32 cellular contexts compared by ENCODE assay signal in the genomic region with DNA sequence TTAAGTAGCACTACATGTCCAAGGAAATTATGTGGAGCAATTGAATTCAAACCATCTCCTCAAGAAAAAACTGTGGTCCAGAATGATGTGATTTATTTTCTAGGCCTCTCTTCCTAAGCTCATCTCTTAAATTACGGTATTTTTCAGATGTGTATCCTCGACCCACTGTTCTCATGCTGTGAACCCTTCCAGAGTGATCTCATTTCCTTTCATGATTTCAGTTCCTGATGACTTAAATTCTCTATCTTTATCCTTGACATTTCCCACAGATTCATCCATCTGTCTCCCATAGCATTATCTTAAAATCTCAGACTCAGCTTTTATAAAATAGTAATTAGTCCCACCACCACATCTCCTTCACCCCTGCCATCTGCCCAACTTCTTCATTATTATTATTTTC.
A peak's percentile ranks its signal among the peaks of the same experiment; 100 is the strongest.
DNase-seq lines count a peak whose midpoint lies in the region; ATAC-seq, FAIRE-seq and TF ChIP-seq lines count a peak whose summit lies in the region.
"Had no signal": no experiment of that assay in that cellular context is flagged by ENCODE, and none has a peak within 500 bp of the region (broad histone marks: within the 10 kb centered on the region; RNA-seq: fewer than 3 reads in every experiment).

No MANE protein-coding gene starts in this region.

- no peaks in the 10 kb centered on the region for H3K79me1 ChIP-seq in mesenchymal stem cell (replicated peaks; ENCODE audit: low read length, poor library complexity, severe bottlenecking)

- no peak overlapping the region for H3K4ac ChIP-seq in mesenchymal stem cell (ENCODE audit: low read depth in 1 of 2, low read length in 2 of 2)

- BruUV-seq in GM12878 (replicated peaks; lab: Mats Ljungman, UMichigan), result no TSS peak

- no peak for DNase-seq in left ventricle myocardium superior
- DNase-seq in cardiac septum (ENCODE audit: low spot score), result no peak
- DNase-seq in GM12878 (ENCODE audit: low read depth, low spot score), result no peak
- peak; percentile 26 for DNase-seq in mesenchymal stem cell
- no peak for DNase-seq in middle frontal gyrus (ENCODE audit: extremely low spot score, low spot score)
- no peak for DNase-seq in activated CD8-positive, alpha-beta memory T cell treated with anti-CD3 and anti-CD28 coated beads for 24 hours
- no peak for DNase-seq in DMS153 (lab: John Stamatoyannopoulos, UW)
- no peak for DNase-seq in esophagus squamous epithelium (lab: John Stamatoyannopoulos, UW)
- DNase-seq: activated CD4-positive, alpha-beta T cell treated with anti-CD3 and anti-CD28 coated beads, Interleukin-2, amount 10 ng/mL, durations not matched to agents 7 days and 5 days; activated gamma-delta T cell treated with Interleukin-2 at 50 U/mL for 16 hours; activated T-cell treated with anti-CD3 and anti-CD28 coated beads, Interleukin-2, amount 50 U/mL, for 4 hours; BE2C; cerebellar nuclear complex; DND-41; effector CD8-positive, alpha-beta T cell; erythroblast; foreskin melanocyte; Kasumi-1; left cardiac atrium; mesendoderm; NCI-H1092; NCI-H187; NCI-H526 treated with DMSO at 0.1 percent for 48 hours; PC-9; SHP77 treated with DMSO at 0.1 percent for 48 hours; sigmoid colon; stimulated activated naive CD4-positive, alpha-beta T cell treated with Interleukin-2 at 50 U/mL for 16 hours; T-helper 9 cell had no signal

- RAD21 ChIA-PET in GM12878 (lab: Charles Lee; ENCODE audit: unreplicated experiment), result interaction anchor here (0.9 to 8.9 kb wide), 15 partner anchors 9 to 145 kb away, joined by 3 to 67 read pairs (median 5); no protein-coding TSS in a partner anchor

- POLR2A ChIA-PET in GM12878 (lab: Charles Lee), result interaction anchor here (0.8 to 1.6 kb wide), 3 partner anchors 14 to 99 kb away, joined by 3 to 7 read pairs (median 4); no protein-coding TSS in a partner anchor

- no peak overlapping the region for H2BK120ac ChIP-seq in mesenchymal stem cell (ENCODE audit: low read depth, low read length)

- no peaks in the 10 kb centered on the region for H3K4me1 ChIP-seq in GM12878 (ENCODE audit: control insufficient read depth, insufficient read depth, low read length)
- no peaks in the 10 kb centered on the region for H3K4me1 ChIP-seq in mesenchymal stem cell (ENCODE audit: control insufficient read depth, insufficient read depth, low read depth, low read length)
- H3K4me1 ChIP-seq in esophagus squamous epithelium, result peaks cover 0 to 2% (median 1%) of the 10 kb centered on the region in 3 donors
- H3K4me1 ChIP-seq: A549, BE2C, sigmoid colon, vagina had no signal

- no peak overlapping the region for H4K8ac ChIP-seq in mesenchymal stem cell (ENCODE audit: low read length)

- intact Hi-C loops in left ventricle myocardium superior (cut with micrococcal nuclease) (no loop called here), cardiac septum (cut with DNase I) (no loop called here), GM12878 (cut with micrococcal nuclease; ENCODE audit: unreplicated experiment) (loop anchor here (10.0 kb wide), 1 partner anchor 644 kb away; no protein-coding TSS in a partner anchor), esophagus squamous epithelium (cut with DNase I) (no loop called here)

- ATAC-seq in left ventricle myocardium superior (peak; percentile 39), GM12878 (no peak)
- ATAC-seq: A549; activated T-cell treated with anti-CD3 and anti-CD28 coated beads, Interleukin-2, amount 50 U/mL, for 4 hours had no signal

- H3K9ac ChIP-seq in GM12878 (ENCODE audit: control insufficient read depth, insufficient read depth, low read length), result no peak overlapping the region
- H3K9ac ChIP-seq in mesenchymal stem cell (ENCODE audit: low read length), result no peak overlapping the region

- no peak overlapping the region for H3K4me3 ChIP-seq in GM12878
- no peak overlapping the region for H3K4me3 ChIP-seq in mesenchymal stem cell (ENCODE audit: insufficient read depth in 1 of 2, low read depth in 1 of 2, low read length in 2 of 2)
- no peak overlapping the region for H3K4me3 ChIP-seq in esophagus squamous epithelium
- H3K4me3 ChIP-seq: A549, hepatocyte, PC-9, sigmoid colon, vagina had no signal

- no peak overlapping the region for H3K18ac ChIP-seq in mesenchymal stem cell (ENCODE audit: low read depth in 1 of 2, low read length in 2 of 2)

- H3K79me2 ChIP-seq in GM12878 (ENCODE audit: control insufficient read depth, insufficient read depth, low read length), result no peaks in the 10 kb centered on the region
- H3K79me2 ChIP-seq: hepatocyte had no signal

- H3K23ac ChIP-seq in mesenchymal stem cell (ENCODE audit: low read length in 2 of 2), result no peak overlapping the region

- no peak for TF ChIP-seq RAD21 in GM12878 (IDR thresholded peaks at IDR 0.05; ENCODE audit: insufficient read depth, low read depth, low read length)

- H3K4me2 ChIP-seq in GM12878 (ENCODE audit: control insufficient read depth, insufficient read depth), result no peak overlapping the region
- H3K4me2 ChIP-seq in mesenchymal stem cell (ENCODE audit: low read length, poor library complexity, severe bottlenecking), result no peak overlapping the region
- H3K4me2 ChIP-seq: A549, hepatocyte, PC-9 had no signal

- no peak overlapping the region for H4K91ac ChIP-seq in mesenchymal stem cell (ENCODE audit: low read length)

- no peak overlapping the region for H2BK12ac ChIP-seq in mesenchymal stem cell (ENCODE audit: low read length in 2 of 2)

- FAIRE-seq in GM12878 (lab: Jason Lieb, UNC), result no peak
- FAIRE-seq: A549 had no signal

- H3K14ac ChIP-seq in mesenchymal stem cell (ENCODE audit: low read length in 2 of 2), result no peak overlapping the region

- no peak overlapping the region for H3K27ac ChIP-seq in GM12878 (ENCODE audit: control insufficient read depth, insufficient read depth)
- no peak overlapping the region for H3K27ac ChIP-seq in mesenchymal stem cell (ENCODE audit: low read length, poor library complexity, severe bottlenecking)
- no peak overlapping the region for H3K27ac ChIP-seq in esophagus squamous epithelium
- H3K27ac ChIP-seq: A549, hepatocyte, HL-60, PC-9, sigmoid colon, vagina had no signal

- no peak overlapping the region for H2BK15ac ChIP-seq in mesenchymal stem cell (ENCODE audit: low read depth, poor library complexity, severe bottlenecking)

- H3K36me3 ChIP-seq in GM12878 (ENCODE audit: control insufficient read depth in 2 of 2, insufficient read depth in 2 of 2, low read length in 1 of 2) (no peaks in the 10 kb centered on the region), mesenchymal stem cell (ENCODE audit: control insufficient read depth in 1 of 2, insufficient read depth in 2 of 2, low read depth in 1 of 2, low read length in 2 of 2) (no peaks in the 10 kb centered on the region), esophagus squamous epithelium (no peaks in the 10 kb centered on the region)
- H3K36me3 ChIP-seq: BE2C, sigmoid colon, vagina had no signal

- in situ Hi-C loops in GM12878 (cut with MboI), result no loop called here

- H2BK5ac ChIP-seq in mesenchymal stem cell (ENCODE audit: low read depth, low read length, poor library complexity, severe bottlenecking), result no peak overlapping the region

- no peak overlapping the region for H2AK5ac ChIP-seq in mesenchymal stem cell (ENCODE audit: low read length, severe bottlenecking)

- H2AFZ ChIP-seq in GM12878 (ENCODE audit: control insufficient read depth, low read depth, low read length) (no peak overlapping the region), mesenchymal stem cell (ENCODE audit: low read depth, low read length) (no peak overlapping the region)
- H2AFZ ChIP-seq: hepatocyte, PC-9 had no signal

- no peak for TF ChIP-seq CTCF in GM12878 (IDR thresholded peaks at IDR 0.05 in 2 of 3, conservative IDR thresholded peaks at IDR 0.05 in 1 of 3; ENCODE audit: control insufficient read depth in 2 of 3, extremely low read depth in 1 of 3, insufficient read depth in 1 of 3, low read depth in 3 of 3, low read length in 3 of 3)
- TF ChIP-seq CTCF in esophagus squamous epithelium (IDR thresholded peaks at IDR 0.05), result no peak

- WGBS in GM12878 (ENCODE audit: insufficient coverage, insufficient replicate concordance, low lambda C conversion rate, missing lambda C conversion rate), result 0% methylated on average over 2 of the region's 2 CpGs
- WGBS in mesenchymal stem cell, result 24% methylated on average over 2 of the region's 2 CpGs
- WGBS in esophagus squamous epithelium, 2 donors, result 60 to 65% methylated on average over 2 of the region's 2 CpGs

- H3K27me3 ChIP-seq in GM12878 (replicated peaks in 1 of 2; ENCODE audit: control insufficient read depth in 2 of 2, insufficient read depth in 2 of 2, low read length in 1 of 2) (no peaks in the 10 kb centered on the region), mesenchymal stem cell (ENCODE audit: control insufficient read depth in 1 of 2, insufficient read depth in 1 of 2, low read length in 2 of 2) (no peaks in the 10 kb centered on the region), esophagus squamous epithelium (no peaks in the 10 kb centered on the region)
- H3K27me3 ChIP-seq: BE2C, hepatocyte, sigmoid colon, vagina had no signal

- SMC1A ChIA-PET in GM12878 (lab: Charles Lee; ENCODE audit: uncharacterized antibody, unreplicated experiment), result interaction anchor here (0.6 to 34.7 kb wide), 10 partner anchors 10 to 676 kb away, joined by 3 to 707 read pairs (median 6); no protein-coding TSS in a partner anchor

- TF ChIP-seq POLR2A in GM12878 (IDR thresholded peaks at IDR 0.05; ENCODE audit: low read depth, low read length) (no peak), esophagus squamous epithelium (IDR thresholded peaks at IDR 0.05) (no peak)

- no peaks in the 10 kb centered on the region for H4K20me1 ChIP-seq in GM12878 (ENCODE audit: control insufficient read depth, insufficient read depth)

- TF ChIP-seq EP300 in GM12878 (IDR thresholded peaks at IDR 0.05; ENCODE audit: borderline replicate concordance in 1 of 2, control insufficient read depth in 1 of 2, low read depth in 2 of 2, low read length in 2 of 2), result no peak

- CTCF ChIA-PET in GM12878 (lab: Yijun Ruan, JAX), result interaction anchor here (0.8 to 2.3 kb wide), 5 partner anchors 18 to 116 kb away, joined by 3 to 12 read pairs (median 4); no protein-coding TSS in a partner anchor

- no peaks in the 10 kb centered on the region for H3K9me3 ChIP-seq in GM12878 (replicated peaks; ENCODE audit: control insufficient read depth, insufficient read depth, low read length)
- no peaks in the 10 kb centered on the region for H3K9me3 ChIP-seq in mesenchymal stem cell (ENCODE audit: control insufficient read depth, low read length)
- no peaks in the 10 kb centered on the region for H3K9me3 ChIP-seq in esophagus squamous epithelium
- H3K9me3 ChIP-seq: A549, BE2C, sigmoid colon, vagina had no signal

TF ChIP-seq in GM12878, 131 proteins besides CTCF, POLR2A, EP300 and RAD21 (continues in another document):
- TF ChIP-seq ETV6 (conservative IDR thresholded peaks at IDR 0.05 in 1 of 2, IDR thresholded peaks at IDR 0.05 in 1 of 2; ENCODE audit: borderline replicate concordance in 1 of 2, low read depth in 1 of 2) (peak in 1 of 2 experiments; percentile 53; a peak in 1 of 4 replicates), JUNB (IDR thresholded peaks at IDR 0.05) (peak; percentile 44; the same call in 1 of the 2 replicates), IKZF2 (IDR thresholded peaks at IDR 0.05) (peak in 1 of 2 experiments; percentile 10; a peak in 1 of 4 replicates), RUNX3 (IDR thresholded peaks at IDR 0.05; ENCODE audit: low read length) (peak; percentile 35; the same call in 1 of the 2 replicates), NFIC (IDR thresholded peaks at IDR 0.05; ENCODE audit: low read depth, low read length) (peak; percentile 63; the same call in 1 of the 2 replicates), ATF7 (IDR thresholded peaks at IDR 0.05; ENCODE audit: low read depth) (peak; percentile 28; the same call in 1 of the 2 replicates)
